Comparison of ENCODE assay signal across 8 cellular contexts in the genomic region with DNA sequence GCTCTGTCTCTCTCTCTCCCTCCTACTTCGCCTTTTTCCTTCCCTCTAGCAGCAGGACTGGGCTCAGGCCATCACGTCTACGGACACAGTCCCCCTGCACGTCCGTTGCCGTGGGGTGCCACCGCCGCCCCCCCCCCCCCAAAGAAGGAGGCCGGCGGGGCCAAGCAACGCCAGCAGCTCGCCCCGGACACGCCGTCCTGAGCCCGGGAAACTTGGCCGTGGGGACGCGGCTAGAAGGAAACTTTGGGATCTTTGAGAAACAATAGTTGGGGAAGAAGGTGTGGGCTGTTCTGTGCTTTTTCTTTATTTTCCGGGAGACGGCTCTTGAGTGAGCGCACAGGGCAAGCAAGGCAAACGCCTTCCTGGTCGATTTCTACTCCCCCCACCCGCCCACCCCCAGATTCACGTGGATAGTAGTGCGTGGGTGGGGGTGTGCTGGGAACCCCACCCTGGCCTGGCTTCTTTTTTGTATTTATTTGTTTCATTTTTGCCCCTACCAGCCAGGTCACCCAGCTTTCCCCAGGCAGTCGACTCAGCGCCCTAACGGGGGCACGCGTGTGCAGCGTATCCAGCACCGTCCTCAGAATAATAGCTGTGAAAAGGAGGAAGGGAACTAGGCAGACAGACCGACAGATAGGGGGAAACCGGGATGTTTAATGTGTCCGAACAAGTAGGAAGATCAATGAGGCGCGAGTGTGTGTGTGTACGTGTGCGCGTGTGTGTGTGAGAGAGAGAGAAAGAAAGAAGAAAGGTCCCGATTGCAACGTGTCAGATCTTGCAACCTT. TPM values are rescaled to one million over a fixed set of nuclear protein-coding genes. Genes with fewer than 3 reads are reported as not detected.
A peak's percentile ranks its signal among the peaks of the same experiment; 100 is the strongest.
DNase-seq lines count a peak whose midpoint lies in the region; ATAC-seq, FAIRE-seq and TF ChIP-seq lines count a peak whose summit lies in the region.

No MANE protein-coding gene starts in this region.

- peaks cover 23% of the 10 kb centered on the region for H3K27me3 Mint-ChIP-seq in activated CD4-positive, alpha-beta T cell treated with anti-CD3 and anti-CD28 coated beads, Interleukin-2, amount 10 ng/mL, durations not matched to agents 24 days and 14 days

- BruUV-seq in endothelial cell of umbilical vein (replicated peaks; lab: Mats Ljungman, UMichigan) = no TSS peak

- TF ChIP-seq EP300 in tibial nerve (IDR thresholded peaks at IDR 0.05) = peak in 1 of 2 donors; percentile 8

- POLR2A ChIA-PET in endothelial cell of umbilical vein (lab: Charles Lee) = interaction anchor here (0.6 to 1.4 kb wide), 2 partner anchors 18 to 324 kb away, joined by 3 to 4 read pairs; no protein-coding TSS in a partner anchor

- under 1% methylated on average over 36 of the region's 44 CpGs for WGBS in HUES64
- WGBS in tibial nerve, 2 donors = 0 to 1% methylated on average over 44 of the region's 44 CpGs

- peaks cover 6% of the 10 kb centered on the region for H3K36me3 Mint-ChIP-seq in activated CD4-positive, alpha-beta T cell treated with anti-CD3 and anti-CD28 coated beads, Interleukin-2, amount 10 ng/mL, durations not matched to agents 24 days and 14 days (ENCODE audit: low read depth)

- no peaks in the 10 kb centered on the region for H3K36me3 ChIP-seq in HUES64 (ENCODE audit: insufficient read depth, low read length)
- H3K36me3 ChIP-seq in endothelial cell of umbilical vein (ENCODE audit: control insufficient read depth in 2 of 2, extremely low read depth in 1 of 2, insufficient read depth in 2 of 2, low read length in 2 of 2) = no peaks in the 10 kb centered on the region
- no peaks in the 10 kb centered on the region for H3K36me3 ChIP-seq in tibial nerve

- peaks cover 16% of the 10 kb centered on the region for H3K4me1 ChIP-seq in HUES64 (ENCODE audit: insufficient read depth, low read length)
- peaks cover 4% of the 10 kb centered on the region for H3K4me1 ChIP-seq in endothelial cell of umbilical vein (ENCODE audit: control insufficient read depth, extremely low read depth, insufficient read depth, low read length)
- H3K4me1 ChIP-seq in tibial nerve = peaks cover 0 to 27% (median 5%) of the 10 kb centered on the region in 4 donors

- no peak for TF ChIP-seq POLR2A in endothelial cell of umbilical vein (IDR thresholded peaks at IDR 0.05; ENCODE audit: low read depth, low read length)
- TF ChIP-seq POLR2A in tibial nerve (IDR thresholded peaks at IDR 0.05) = peak in 1 of 2 donors; percentile 0

- peak overlapping the region; percentile 93 for H3K27ac Mint-ChIP-seq in activated CD4-positive, alpha-beta T cell treated with anti-CD3 and anti-CD28 coated beads, Interleukin-2, amount 10 ng/mL, durations not matched to agents 24 days and 14 days

- H3K79me2 ChIP-seq in endothelial cell of umbilical vein (ENCODE audit: control insufficient read depth, insufficient read depth, low read length) = no peaks in the 10 kb centered on the region

- peak overlapping the region; percentile 37; the same call in 1 of the 2 replicates for H3K9ac ChIP-seq in HUES64 (ENCODE audit: low read depth, low read length)
- peak overlapping the region; percentile 6 for H3K9ac ChIP-seq in endothelial cell of umbilical vein (replicated peaks; ENCODE audit: extremely low read depth, insufficient read depth, low read length)

- peak overlapping the region; percentile 82 for H2AFZ ChIP-seq in endothelial cell of umbilical vein (ENCODE audit: low read depth, low read length)

- FAIRE-seq in endothelial cell of umbilical vein (lab: Jason Lieb, UNC) = no peak

- peak; percentile 39 for DNase-seq in D341Med (ENCODE audit: low spot score)
- peak; percentile 80 for DNase-seq in activated CD4-positive, alpha-beta T cell treated with anti-CD3 and anti-CD28 coated beads, Interleukin-2, amount 10 ng/mL, durations not matched to agents 24 days and 14 days
- DNase-seq in endothelial cell of umbilical vein (ENCODE audit: low read depth, low spot score) = peak; percentile 10
- peak; percentile 38 for DNase-seq in mucosa of gallbladder (ENCODE audit: low spot score)
- peak; percentile 31 to 41 for DNase-seq in tibial nerve (ENCODE audit: low spot score in 2 of 2)
- no peak for DNase-seq in NCI-H2029 treated with DMSO at 0.1 percent for 48 hours (lab: John Stamatoyannopoulos, UW)

- H3K9me3 ChIP-seq in HUES64 (ENCODE audit: insufficient read depth, low read depth, low read length) (no peaks in the 10 kb centered on the region), endothelial cell of umbilical vein (replicated peaks; ENCODE audit: control insufficient read depth, insufficient read depth, low read length) (no peaks in the 10 kb centered on the region), tibial nerve (no peaks in the 10 kb centered on the region)

- H3K4me2 ChIP-seq in endothelial cell of umbilical vein (ENCODE audit: insufficient read depth, low read length) = peak overlapping the region; percentile 95

- ATAC-seq in HG02610 (IDR thresholded peaks at IDR 0.05; ENCODE audit: unreplicated experiment) = no peak

- no peaks in the 10 kb centered on the region for H3K9me3 Mint-ChIP-seq in activated CD4-positive, alpha-beta T cell treated with anti-CD3 and anti-CD28 coated beads, Interleukin-2, amount 10 ng/mL, durations not matched to agents 24 days and 14 days

- no peaks in the 10 kb centered on the region for H3K9me1 ChIP-seq in endothelial cell of umbilical vein (replicated peaks; ENCODE audit: control insufficient read depth, extremely low read depth, insufficient read depth, low read length)

- peak overlapping the region; percentile 60 for H3K4me3 ChIP-seq in HUES64 (ENCODE audit: low read length)
- peak overlapping the region; percentile 48 to 65 (median 57) for H3K4me3 ChIP-seq in endothelial cell of umbilical vein (replicated peaks in 1 of 3; ENCODE audit: insufficient read depth in 1 of 3, low read depth in 1 of 3, low read length in 3 of 3)
- H3K4me3 ChIP-seq in tibial nerve = peak overlapping the region; percentile 61 to 95 (median 84)

- TF ChIP-seq CTCF in endothelial cell of umbilical vein (IDR thresholded peaks at IDR 0.05; ENCODE audit: extremely low read depth in 1 of 2, insufficient read depth in 1 of 2, low read depth in 1 of 2, low read length in 2 of 2) = peak in 1 of 2 donors; percentile 0
- peak in 2 of 5 experiments; percentile 6 to 18 for TF ChIP-seq CTCF in tibial nerve (IDR thresholded peaks at IDR 0.05)

- intact Hi-C loops in activated CD4-positive, alpha-beta T cell treated with anti-CD3 and anti-CD28 coated beads, Interleukin-2, amount 10 ng/mL, durations not matched to agents 24 days and 14 days (cut with micrococcal nuclease) = loop anchor here (1.0 kb wide), 2 partner anchors 52 to 71 kb away; no protein-coding TSS in a partner anchor
- intact Hi-C loops in endothelial cell of umbilical vein (cut with micrococcal nuclease) = loop anchor here (1.0 to 5.0 kb wide), 2 partner anchors 70 to 242 kb away; no protein-coding TSS in a partner anchor

- dilution Hi-C loops in endothelial cell of umbilical vein (cut with MboI; ENCODE audit: extremely low pct_ligation_motif_present, low sequenced_read_pairs) = no loop called here

- H3K27me3 ChIP-seq in HUES64 (ENCODE audit: insufficient read depth, low read length) (peaks cover 91% of the 10 kb centered on the region), endothelial cell of umbilical vein (ENCODE audit: control insufficient read depth in 2 of 2, insufficient read depth in 2 of 2, low read length in 2 of 2) (peaks cover 25 to 31% of the 10 kb centered on the region in 2 experiments), tibial nerve (no peaks in the 10 kb centered on the region)

- H4K20me1 ChIP-seq in endothelial cell of umbilical vein (replicated peaks; ENCODE audit: control insufficient read depth, extremely low read depth, insufficient read depth, low read length) = no peaks in the 10 kb centered on the region

- H3K27ac ChIP-seq in HUES64 (ENCODE audit: low read depth, low read length) (no peak overlapping the region), endothelial cell of umbilical vein (ENCODE audit: insufficient read depth, low read depth, low read length) (no peak overlapping the region), tibial nerve (peak overlapping the region; percentile 88 to 100 (median 95))

- CTCF ChIA-PET in endothelial cell of umbilical vein (lab: Charles Lee) = interaction anchor here (0.6 to 7.1 kb wide), 11 partner anchors 13 to 1929 kb away, joined by 3 to 99 read pairs (median 5); a partner anchor contains a TSS

- H3K4me1 Mint-ChIP-seq in activated CD4-positive, alpha-beta T cell treated with anti-CD3 and anti-CD28 coated beads, Interleukin-2, amount 10 ng/mL, durations not matched to agents 24 days and 14 days = peaks cover 58% of the 10 kb centered on the region

- H3K4me3 Mint-ChIP-seq in activated CD4-positive, alpha-beta T cell treated with anti-CD3 and anti-CD28 coated beads, Interleukin-2, amount 10 ng/mL, durations not matched to agents 24 days and 14 days = peak overlapping the region; percentile 91

TF ChIP-seq in endothelial cell of umbilical vein, 7 proteins besides CTCF, POLR2A, EP300 and RAD21 (continues in another document):
- no peak for TF ChIP-seq GATA2 (IDR thresholded peaks at IDR 0.05; ENCODE audit: insufficient read depth, insufficient read length, low read depth, low read length)
- TF ChIP-seq JUN (IDR thresholded peaks at IDR 0.05; ENCODE audit: borderline replicate concordance, insufficient read depth, insufficient read length, low read depth) = no peak
- TF ChIP-seq EZH2 (IDR thresholded peaks at IDR 0.05; ENCODE audit: borderline replicate concordance, low read depth, low read length, severe bottlenecking) = no peak
- TF ChIP-seq, protein P1, sequence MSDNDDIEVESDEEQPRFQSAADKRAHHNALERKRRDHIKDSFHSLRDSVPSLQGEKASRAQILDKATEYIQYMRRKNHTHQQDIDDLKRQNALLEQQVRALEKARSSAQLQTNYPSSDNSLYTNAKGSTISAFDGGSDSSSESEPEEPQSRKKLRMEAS (IDR thresholded peaks at IDR 0.05; ENCODE audit: insufficient read depth, insufficient read length) = no peak
- no peak for TF ChIP-seq POLR2AphosphoS5 (IDR thresholded peaks at IDR 0.05; ENCODE audit: insufficient read depth, low read depth, low read length)
- TF ChIP-seq MYC (IDR thresholded peaks at IDR 0.05; ENCODE audit: low read depth, low read length) = no peak

RNA-seq across cellular contexts. Expression of a gene that starts 1.4 kb away (rescaled TPM):
- 5.2 TPM for polyA plus RNA-seq in HUES64 (2013, experiment 1 of 2)
- 9.4 TPM for polyA plus RNA-seq in HUES64 (2013, experiment 2 of 2)
- total RNA-seq in activated CD4-positive, alpha-beta T cell treated with anti-CD3 and anti-CD28 coated beads, Interleukin-2, amount 10 ng/mL, durations not matched to agents 24 days and 14 days = 21.8 and 22.7 TPM in 2 replicates
- 4.7 and 8.5 TPM in 2 replicates for total RNA-seq in endothelial cell of umbilical vein
- 2.7 and 3.0 TPM in 2 replicates for polyA plus RNA-seq in endothelial cell of umbilical vein
- polyA plus RNA-seq in endothelial cell of umbilical vein (2011; cell fraction: cytosol; rRNA removed) = 2.6 and 3.6 TPM in 2 replicates
- polyA plus RNA-seq in endothelial cell of umbilical vein (2011; cell fraction: nucleus; rRNA removed) = 3.0 and 3.2 TPM in 2 replicates
- 5.5 and 8.6 TPM in 2 replicates for polyA plus RNA-seq in endothelial cell of umbilical vein (2012)
- polyA minus RNA-seq in endothelial cell of umbilical vein = 3.1 and 4.5 TPM in 2 replicates
- polyA minus RNA-seq in endothelial cell of umbilical vein (2011; cell fraction: cytosol; rRNA and poly(A)+ RNA removed) = 17.6 TPM
- polyA minus RNA-seq in endothelial cell of umbilical vein (2011; cell fraction: nucleus; rRNA and poly(A)+ RNA removed) = 1.7 and 2.4 TPM in 2 replicates
- 58.8 TPM for total RNA-seq in mucosa of gallbladder
- total RNA-seq in tibial nerve = 100 to 1,000 TPM; 103 to 131 (median 123) TPM

Comparison
In these comparisons a context has a peak if more than half of its experiments do, and no peak if none do; other contexts are left out.
1. H3K27ac ChIP-seq: peak in tibial nerve (4 of 4); none in HUES64 (single experiment) and endothelial cell of umbilical vein (single experiment).
2. Peak in every context shown above with its lines, with median percentiles within 50 percentile points of each other: H3K4me3 ChIP-seq.